Comparison of ENCODE assay signal across 7 cellular contexts in genomic region chr3:183285318-183285717, GRCh38. TPM values are rescaled to one million over a fixed set of nuclear protein-coding genes. Genes with fewer than 3 reads are reported as not detected.
DNase-seq lines count a peak whose midpoint lies in the region; TF ChIP-seq lines count a peak whose summit lies in the region.

No MANE protein-coding gene starts in this region.

- no peak for DNase-seq in GM12865 (ENCODE audit: low read depth)
- DNase-seq in RWPE1 (ENCODE audit: low spot score), result no peak
- DNase-seq in epithelial cell of prostate (ENCODE audit: low read depth, low spot score), result no peak
- DNase-seq in smooth muscle cell (lab: John Stamatoyannopoulos, UW; ENCODE audit: unreplicated experiment), result no peak
- DNase-seq in testis, result no peak
- DNase-seq in ovary, result no peak
- no peak for DNase-seq in GM20000 (ENCODE audit: low spot score)

- no peak for TF ChIP-seq POLR2A in testis (IDR thresholded peaks at IDR 0.05)
- TF ChIP-seq POLR2A in ovary (IDR thresholded peaks at IDR 0.05), result no peak

- no peak overlapping the region for H2AFZ ChIP-seq in smooth muscle cell (ENCODE audit: low read depth)

- peaks cover 3% of the 10 kb centered on the region for H3F3A ChIP-seq in smooth muscle cell (ENCODE audit: low read depth)

- H3K4me3 ChIP-seq in GM12865 (ENCODE audit: low read depth, low read length) (peak overlapping the region; percentile 32; the same call in 1 of the 2 replicates), smooth muscle cell (peak overlapping the region; percentile 12), testis (no peak overlapping the region), ovary (no peak overlapping the region)

- WGBS in smooth muscle cell (ENCODE audit: low lambda C conversion rate), result 93% methylated on average over 1 of the region's 1 CpG
- 75 to 79% methylated on average over 1 of the region's 1 CpG for WGBS in testis, 2 donors
- WGBS in ovary, 3 donors, result 61 to 69% (median 68%) methylated on average over 1 of the region's 1 CpG

- H3K36me3 ChIP-seq in smooth muscle cell (ENCODE audit: low read depth), result no peaks in the 10 kb centered on the region
- no peaks in the 10 kb centered on the region for H3K36me3 ChIP-seq in testis (ENCODE audit: low read depth, missing control alignments)
- no peaks in the 10 kb centered on the region for H3K36me3 ChIP-seq in ovary

- H3K4me1 ChIP-seq in smooth muscle cell (ENCODE audit: low read depth), result no peaks in the 10 kb centered on the region
- H3K4me1 ChIP-seq in testis, result no peaks in the 10 kb centered on the region
- peaks cover 2% of the 10 kb centered on the region for H3K4me1 ChIP-seq in ovary (ENCODE audit: insufficient read depth)

- no peaks in the 10 kb centered on the region for H3K27me3 ChIP-seq in smooth muscle cell (ENCODE audit: low read depth)
- no peaks in the 10 kb centered on the region for H3K27me3 ChIP-seq in testis
- H3K27me3 ChIP-seq in ovary, result no peaks in the 10 kb centered on the region

- H3K79me2 ChIP-seq in smooth muscle cell (ENCODE audit: low read depth), result no peaks in the 10 kb centered on the region

- intact Hi-C loops in testis (cut with DNase I; ENCODE audit: low total_unique reads), result no loop called here
- intact Hi-C loops in ovary (cut with DNase I), result no loop called here

- H3K4me2 ChIP-seq in smooth muscle cell, result peak overlapping the region; percentile 70

- TF ChIP-seq CTCF in GM12865 (IDR thresholded peaks at IDR 0.05; ENCODE audit: insufficient read depth, low read depth, low read length, missing control alignments), result no peak
- TF ChIP-seq CTCF in RWPE1 (conservative IDR thresholded peaks at IDR 0.05; ENCODE audit: low read depth), result no peak
- TF ChIP-seq CTCF in smooth muscle cell (IDR thresholded peaks at IDR 0.05; ENCODE audit: borderline replicate concordance, insufficient read depth, poor library complexity, severe bottlenecking), result no peak
- no peak for TF ChIP-seq CTCF in testis (IDR thresholded peaks at IDR 0.05)
- TF ChIP-seq CTCF in ovary (IDR thresholded peaks at IDR 0.05), result no peak
- TF ChIP-seq CTCF in GM20000 (IDR thresholded peaks at IDR 0.05; ENCODE audit: extremely low read depth, missing control alignments), result no peak

- POLR2A ChIA-PET in RWPE1 (lab: Yijun Ruan, JAX; ENCODE audit: low non-redundant PET), result no interaction called here

- H3K27ac ChIP-seq in RWPE1, result peak overlapping the region; percentile 76; the same call in 1 of the 2 replicates
- peak overlapping the region; percentile 79 for H3K27ac ChIP-seq in epithelial cell of prostate
- H3K27ac ChIP-seq in smooth muscle cell (ENCODE audit: low read depth), result peak overlapping the region; percentile 89
- H3K27ac ChIP-seq in testis, result no peak overlapping the region
- peak overlapping the region in 1 of 2 donors; percentile 31 for H3K27ac ChIP-seq in ovary

- peak overlapping the region; percentile 65 for H3K9ac ChIP-seq in smooth muscle cell (ENCODE audit: low read depth)

- CTCF ChIA-PET in RWPE1 (lab: Yijun Ruan, JAX), result interaction anchor here (1.5 kb wide), 1 partner anchor 17 kb away, joined by 3 read pairs; no protein-coding TSS in a partner anchor

- no peak for TF ChIP-seq EP300 in ovary (IDR thresholded peaks at IDR 0.05)

- H3K9me3 ChIP-seq in smooth muscle cell (replicated peaks; ENCODE audit: low read depth) (no peaks in the 10 kb centered on the region), testis (no peaks in the 10 kb centered on the region), ovary (no peaks in the 10 kb centered on the region)

- H4K20me1 ChIP-seq in smooth muscle cell (ENCODE audit: low read depth), result no peaks in the 10 kb centered on the region

RNA-seq across cellular contexts. Expression of gene B3GNT5, which starts 32.3 kb away (rescaled TPM):
- total RNA-seq in smooth muscle cell (11.5 and 12.6 TPM in 2 replicates), testis (1 to 10 TPM; 5.9 to 6.3 TPM), ovary (10 to 100 TPM in 1 of 7 donors, 1 to 10 TPM in 6; 6.0 to 12.9 (median 7.6) TPM)
- polyA plus RNA-seq in smooth muscle cell (5.3 and 7.2 TPM in 2 replicates), testis (ENCODE audit: insufficient read depth, low read depth, low replicate concordance) (18.3 TPM), ovary (1 to 10 TPM; 4.1 to 4.8 TPM)

Comparison
In these comparisons a context has a peak if more than half of its experiments do, and no peak if none do; other contexts are left out.
1. H3K4me3 ChIP-seq: peak in GM12865 (single experiment) and smooth muscle cell (single experiment); none in testis (0 of 2) and ovary (single experiment).
2. H3K27ac ChIP-seq: peak in RWPE1 (single experiment), epithelial cell of prostate (single experiment) and smooth muscle cell (single experiment); none in testis (0 of 2).